22 cellular contexts compared by ENCODE assay signal in the genomic region with DNA sequence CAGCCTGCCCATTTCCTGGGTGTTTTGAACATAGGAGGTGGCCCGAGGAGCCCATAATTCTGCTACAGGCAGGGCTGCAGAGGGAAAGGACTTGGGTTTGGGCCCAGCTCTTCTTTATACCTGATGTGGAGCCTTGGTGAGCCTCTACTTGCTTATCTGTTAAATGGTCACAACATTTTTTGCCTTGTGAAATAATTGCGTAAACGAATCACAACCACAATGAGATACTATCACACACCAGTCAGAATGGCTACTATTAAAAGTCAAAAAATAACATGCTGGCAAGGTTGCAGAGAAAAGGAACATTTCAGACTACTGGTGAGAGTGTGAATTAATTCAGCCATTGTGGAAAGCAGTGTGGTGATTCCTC. TPM values are rescaled to one million over a fixed set of nuclear protein-coding genes. Genes with fewer than 3 reads are reported as not detected.
A peak's percentile ranks its signal among the peaks of the same experiment; 100 is the strongest.
DNase-seq lines count a peak whose midpoint lies in the region; ATAC-seq, FAIRE-seq and TF ChIP-seq lines count a peak whose summit lies in the region.
"Had no signal": no experiment of that assay in that cellular context is flagged by ENCODE, and none has a peak within 500 bp of the region (broad histone marks: within the 10 kb centered on the region; RNA-seq: fewer than 3 reads in every experiment).

No MANE protein-coding gene starts in this region.

- H3K9ac ChIP-seq in K562 (ENCODE audit: insufficient read depth in 1 of 2, low read depth in 2 of 2, low read length in 2 of 2) (no peak overlapping the region), liver (ENCODE audit: low read depth in 1 of 2, low read length in 2 of 2) (no peak overlapping the region)
- H3K9ac ChIP-seq: BLaER1 had no signal

- H3K9me3 ChIP-seq in A549 (no peaks in the 10 kb centered on the region), K562 (replicated peaks; ENCODE audit: control insufficient read depth, insufficient read depth, low read depth, low read length) (no peaks in the 10 kb centered on the region), liver (ENCODE audit: control insufficient read depth in 4 of 4, low read length in 3 of 4) (no peaks in the 10 kb centered on the region), small intestine (ENCODE audit: control insufficient read depth, low read depth) (no peaks in the 10 kb centered on the region)
- H3K9me3 ChIP-seq: BLaER1 had no signal

- H3K4me1 ChIP-seq in A549 (no peaks in the 10 kb centered on the region), K562 (replicated peaks in 1 of 2; ENCODE audit: control insufficient read depth in 2 of 2, insufficient read depth in 2 of 2, low read length in 2 of 2) (no peaks in the 10 kb centered on the region), liver (ENCODE audit: control insufficient read depth in 4 of 4, insufficient read depth in 4 of 4, low read length in 3 of 4) (peaks cover 21 to 79% (median 64%) of the 10 kb centered on the region in 4 donors), small intestine (ENCODE audit: control insufficient read depth in 2 of 2, insufficient read depth in 1 of 2, low read depth in 1 of 2, low read length in 1 of 2) (peaks cover 0 to 14% of the 10 kb centered on the region in 2 donors)
- H3K4me1 ChIP-seq: BLaER1 had no signal

- H3K27ac ChIP-seq in A549, result no peak overlapping the region
- no peak overlapping the region for H3K27ac ChIP-seq in K562 (ENCODE audit: extremely low read depth, low read depth, low read length)
- H3K27ac ChIP-seq in liver (ENCODE audit: low read depth in 1 of 2, low read length in 2 of 2), result peak overlapping the region; percentile 70 to 81
- peak overlapping the region; percentile 64 to 69 for H3K27ac ChIP-seq in small intestine (ENCODE audit: low read depth in 1 of 2, low read length in 1 of 2)
- H3K27ac ChIP-seq: 22Rv1, BLaER1 had no signal

- H3K27me3 ChIP-seq in K562 (ENCODE audit: control insufficient read depth in 2 of 2, insufficient read depth in 2 of 2, low read length in 2 of 2), result peaks cover 11 to 47% of the 10 kb centered on the region in 2 experiments; a peak in 4 of 5 replicates
- H3K27me3 ChIP-seq in liver (ENCODE audit: control insufficient read depth in 4 of 4, insufficient read depth in 4 of 4, low read length in 3 of 4), result no peaks in the 10 kb centered on the region
- no peaks in the 10 kb centered on the region for H3K27me3 ChIP-seq in small intestine (ENCODE audit: control insufficient read depth in 2 of 2, insufficient read depth in 2 of 2, low read length in 2 of 2)
- H3K27me3 ChIP-seq: BLaER1 had no signal

- POLR2A ChIA-PET in A549 (lab: Yijun Ruan, JAX), result no interaction called here
- POLR2A ChIA-PET in K562 (lab: Yijun Ruan, JAX), result no interaction called here

- BruUV-seq in K562 (replicated peaks; lab: Mats Ljungman, UMichigan), result no TSS peak

- no peaks in the 10 kb centered on the region for H3K36me3 ChIP-seq in K562 (ENCODE audit: control insufficient read depth, insufficient read depth, low read length)
- H3K36me3 ChIP-seq in liver (ENCODE audit: control insufficient read depth in 4 of 4, insufficient read depth in 3 of 4, low read depth in 1 of 4, low read length in 3 of 4), result no peaks in the 10 kb centered on the region
- H3K36me3 ChIP-seq in small intestine (ENCODE audit: control insufficient read depth in 2 of 2, insufficient read depth in 2 of 2, low read length in 2 of 2), result no peaks in the 10 kb centered on the region
- H3K36me3 ChIP-seq: BLaER1 had no signal

- H3K36me3 Mint-ChIP-seq in activated naive CD4-positive, alpha-beta T cell treated with anti-CD3 and anti-CD28 coated beads for 36 hours (ENCODE audit: low read depth), result no peaks in the 10 kb centered on the region
- no peaks in the 10 kb centered on the region for H3K36me3 Mint-ChIP-seq in HFFc6 (ENCODE audit: low read depth)
- H3K36me3 Mint-ChIP-seq: CD14-positive monocyte; CD4-positive, alpha-beta memory T cell had no signal

- no peaks in the 10 kb centered on the region for H3K9me1 ChIP-seq in K562 (ENCODE audit: control insufficient read depth, insufficient read depth, low read length)

- WGBS in A549 (ENCODE audit: missing lambda C conversion rate), result 34% methylated on average over 3 of the region's 3 CpGs
- 0% methylated on average over 3 of the region's 3 CpGs for WGBS in K562 (ENCODE audit: insufficient coverage, low coverage, missing lambda C conversion rate)
- 47% methylated on average over 3 of the region's 3 CpGs for WGBS in liver
- 29 to 78% (median 45%) methylated on average over 3 of the region's 3 CpGs for WGBS in small intestine, 3 donors

- no peak overlapping the region for H3K4me2 ChIP-seq in A549
- no peak overlapping the region for H3K4me2 ChIP-seq in K562 (ENCODE audit: insufficient read depth, low read length)
- H3K4me2 ChIP-seq: BLaER1 had no signal

- H2AFZ ChIP-seq in K562 (ENCODE audit: low read depth, low read length), result no peak overlapping the region

- CTCF ChIA-PET in A549 (lab: Yijun Ruan, JAX), result interaction anchor here (0.5 to 2.7 kb wide), 4 partner anchors 10 to 72 kb away, joined by 3 to 19 read pairs (median 6); no protein-coding TSS in a partner anchor
- CTCF ChIA-PET in K562 (lab: Yijun Ruan, JAX; ENCODE audit: low intra/inter-chr PET ratio), result no interaction called here
- CTCF ChIA-PET in activated naive CD4-positive, alpha-beta T cell treated with anti-CD3 and anti-CD28 coated beads for 36 hours (lab: Charles Lee), result interaction anchor here (0.9 kb wide), 1 partner anchor 175 kb away, joined by 3 read pairs; no protein-coding TSS in a partner anchor

- intact Hi-C loops in K562 (cut with micrococcal nuclease), result no loop called here
- intact Hi-C loops in activated naive CD4-positive, alpha-beta T cell treated with anti-CD3 and anti-CD28 coated beads for 36 hours (cut with micrococcal nuclease), result no loop called here

- TF ChIP-seq POLR2A in A549 (IDR thresholded peaks at IDR 0.05; ENCODE audit: low read length) (no peak), K562 (conservative IDR thresholded peaks at IDR 0.05) (no peak)

- no peaks in the 10 kb centered on the region for H3K79me2 ChIP-seq in K562 (ENCODE audit: control insufficient read depth, insufficient read depth, low read length)

- no peak overlapping the region for H3K27ac Mint-ChIP-seq in activated naive CD4-positive, alpha-beta T cell treated with anti-CD3 and anti-CD28 coated beads for 36 hours
- no peak overlapping the region for H3K27ac Mint-ChIP-seq in HFFc6
- H3K27ac Mint-ChIP-seq: CD14-positive monocyte; CD4-positive, alpha-beta memory T cell had no signal

- no peak for TF ChIP-seq RAD21 in A549 (conservative IDR thresholded peaks at IDR 0.05 in 1 of 2, IDR thresholded peaks at IDR 0.05 in 1 of 2)
- TF ChIP-seq RAD21 in K562 (CRISPR knock-in tag; conservative IDR thresholded peaks at IDR 0.05 in 1 of 2, IDR thresholded peaks at IDR 0.05 in 1 of 2), result no peak
- TF ChIP-seq RAD21 in liver (IDR thresholded peaks at IDR 0.05), result no peak

- H3K4me3 ChIP-seq in A549 (no peak overlapping the region), K562 (no peak overlapping the region), liver (ENCODE audit: low read depth in 1 of 3, low read length in 3 of 3) (peak overlapping the region in 1 of 3 donors; percentile 21), small intestine (ENCODE audit: low read depth in 1 of 2, low read length in 2 of 2) (no peak overlapping the region)
- H3K4me3 ChIP-seq: BLaER1, GM12878 had no signal

- no peak for DNase-seq in A549 (ENCODE audit: low read depth in 1 of 2, low spot score in 1 of 2)
- DNase-seq in K562 (ENCODE audit: extremely low read depth in 1 of 4, low spot score in 3 of 4), result no peak
- no peak for DNase-seq in small intestine
- no peak for DNase-seq in activated naive CD4-positive, alpha-beta T cell treated with anti-CD3 and anti-CD28 coated beads for 36 hours
- no peak for DNase-seq in NCI-H2029 (lab: John Stamatoyannopoulos, UW)
- no peak for DNase-seq in HFFc6
- DNase-seq: Calu3; CD4-positive, alpha-beta memory T cell; DND-41; EL; GOT3; H7 had no signal

- H3K4me1 Mint-ChIP-seq in activated naive CD4-positive, alpha-beta T cell treated with anti-CD3 and anti-CD28 coated beads for 36 hours (ENCODE audit: low read depth), result no peaks in the 10 kb centered on the region
- no peaks in the 10 kb centered on the region for H3K4me1 Mint-ChIP-seq in HFFc6 (ENCODE audit: low read depth)
- H3K4me1 Mint-ChIP-seq: CD14-positive monocyte; CD4-positive, alpha-beta memory T cell had no signal

- H3K9me3 Mint-ChIP-seq in activated naive CD4-positive, alpha-beta T cell treated with anti-CD3 and anti-CD28 coated beads for 36 hours, result no peaks in the 10 kb centered on the region
- no peaks in the 10 kb centered on the region for H3K9me3 Mint-ChIP-seq in HFFc6
- H3K9me3 Mint-ChIP-seq: CD4-positive, alpha-beta memory T cell had no signal

- peaks cover 4% of the 10 kb centered on the region for H3K27me3 Mint-ChIP-seq in activated naive CD4-positive, alpha-beta T cell treated with anti-CD3 and anti-CD28 coated beads for 36 hours (ENCODE audit: low read depth)
- peaks cover 14% of the 10 kb centered on the region for H3K27me3 Mint-ChIP-seq in HFFc6 (ENCODE audit: insufficient read depth)

- no peak for TF ChIP-seq CTCF in A549 (IDR thresholded peaks at IDR 0.05)
- TF ChIP-seq CTCF in K562 (IDR thresholded peaks at IDR 0.05 in 2 of 3, conservative IDR thresholded peaks at IDR 0.05 in 1 of 3; ENCODE audit: insufficient read depth in 2 of 3, low read depth in 1 of 3, low read length in 3 of 3), result no peak
- no peak for TF ChIP-seq CTCF in liver (IDR thresholded peaks at IDR 0.05; ENCODE audit: low read depth, low read length, missing input control)
- TF ChIP-seq CTCF in HFFc6 (IDR thresholded peaks at IDR 0.05), result no peak

- no peak overlapping the region for H3K4me3 Mint-ChIP-seq in activated naive CD4-positive, alpha-beta T cell treated with anti-CD3 and anti-CD28 coated beads for 36 hours
- H3K4me3 Mint-ChIP-seq in HFFc6, result no peak overlapping the region
- H3K4me3 Mint-ChIP-seq: CD14-positive monocyte; CD4-positive, alpha-beta memory T cell had no signal

- TF ChIP-seq EP300 in A549 (IDR thresholded peaks at IDR 0.05) (no peak), K562 (IDR thresholded peaks at IDR 0.05; ENCODE audit: low read length) (no peak)

- in situ Hi-C loops in K562 (cut with MboI), result no loop called here

- peak; percentile 65 for FAIRE-seq in A549 (lab: Jason Lieb, UNC)
- no peak for FAIRE-seq in K562 (lab: Jason Lieb, UNC)
- no peak for FAIRE-seq in small intestine (lab: Jason Lieb, UNC)
- FAIRE-seq: GM12878 had no signal

- ATAC-seq in A549, result no peak
- no peak for ATAC-seq in K562
- ATAC-seq: GM12878, HCT116 had no signal

- H4K20me1 ChIP-seq in K562 (replicated peaks; ENCODE audit: control insufficient read depth, insufficient read depth, low read length), result no peaks in the 10 kb centered on the region
- H4K20me1 ChIP-seq: BLaER1 had no signal

RNA-seq across cellular contexts. Expression of a gene that starts 4.1 kb away (rescaled TPM):
- not detected in 2 replicates for polyA plus RNA-seq in A549 (2011; rRNA removed)
- not detected in 2 replicates for polyA plus RNA-seq in A549 (2012; cell fraction: cytosol; rRNA removed)
- polyA plus RNA-seq in A549 (2012; cell fraction: nucleus; rRNA removed), result not detected in 2 replicates
- not detected in 3 replicates for polyA plus RNA-seq in A549 (2017; fragmentation: RNase III; extraction: RNeasy Plus Mini Kit Qiagen cat#74134 plus additional on column Dnase treatment)
- not detected in 2 replicates for polyA minus RNA-seq in A549 (2011; rRNA and poly(A)+ RNA removed)
- not detected in 2 replicates for total RNA-seq in K562 (2011; cell fraction: chromatin; rRNA removed; ENCODE audit: low replicate concordance)
- not detected in 2 replicates for total RNA-seq in K562 (2011; cell fraction: nucleolus; rRNA removed)
- not detected in 2 replicates for total RNA-seq in K562 (2011; cell fraction: nucleoplasm; rRNA removed)
- not detected in 2 replicates for total RNA-seq in K562 (2014; rRNA removed)
- total RNA-seq in K562 (2014; rRNA removed; fragmentation: Illumina TruSeq; extraction: Trizol), result not detected in 2 replicates
- total RNA-seq in K562 (2015; rRNA removed; fragmentation: Illumina TruSeq; extraction: Trizol), result not detected in 2 replicates
- 0.64 and 0.98 TPM in 2 replicates for total RNA-seq in K562 (2021)
- not detected in 2 replicates for polyA plus RNA-seq in K562 (2011; rRNA removed)
- polyA plus RNA-seq in K562 (2011; cell fraction: cytosol; rRNA removed), result not detected in 2 replicates
- polyA plus RNA-seq in K562 (2011; cell fraction: nucleus; rRNA removed), result not detected in 2 replicates
- polyA plus RNA-seq in K562 (2012), result not detected in 2 replicates
- not detected in 2 replicates for polyA plus RNA-seq in K562 (2014; fragmentation: Illumina TruSeq; extraction: Trizol)
- not detected for polyA plus RNA-seq in K562 (2014; fragmentation: Nextera tagmentation; extraction: Ambion mirVana)
- not detected in 2 replicates for polyA plus RNA-seq in K562 (2014; rRNA removed)
- not detected in 2 replicates for polyA minus RNA-seq in K562 (2011; rRNA and poly(A)+ RNA removed)
- polyA minus RNA-seq in K562 (2011; cell fraction: cytosol; rRNA and poly(A)+ RNA removed), result not detected in 2 replicates
- polyA minus RNA-seq in K562 (2011; cell fraction: nucleus; rRNA and poly(A)+ RNA removed), result not detected in 2 replicates
- 1,000 to 10,000 TPM in 1 of 2 donors, 100 to 1,000 TPM in 1; 975 to 1,486 TPM for total RNA-seq in liver
- polyA plus RNA-seq in liver, result 1,000 to 10,000 TPM; 3,125 to 7,337 TPM
- polyA plus RNA-seq in small intestine, result over 10,000 TPM in 2 of 3 donors, 1,000 to 10,000 TPM in 1; 3,082 to 23,034 (median 10,168) TPM
- total RNA-seq in activated naive CD4-positive, alpha-beta T cell treated with anti-CD3 and anti-CD28 coated beads for 36 hours, result not detected
- not detected for total RNA-seq in HFFc6 (2021; fragmentation: NEBNext Ultra II Directional; extraction: Animal tissue kit (Norgen Biotek cat#: 25700))
- total RNA-seq: A673; Calu3; CD4-positive, alpha-beta memory T cell; G401; GM12878; H7; HT-29 had no signal
- polyA plus RNA-seq: AG04450; CD14-positive monocyte; CD4-positive, alpha-beta memory T cell; GM12878 had no signal

RNA-seq across cellular contexts. Expression of a gene that starts 38.2 kb away (rescaled TPM):
- 0.04 and 0.10 TPM in 2 replicates for polyA plus RNA-seq in A549 (2011; rRNA removed)
- not detected in 2 replicates for polyA plus RNA-seq in A549 (2012; cell fraction: cytosol; rRNA removed)
- polyA plus RNA-seq in A549 (2012; cell fraction: nucleus; rRNA removed), result not detected in 2 replicates
- not detected in 3 replicates for polyA plus RNA-seq in A549 (2017; fragmentation: RNase III; extraction: RNeasy Plus Mini Kit Qiagen cat#74134 plus additional on column Dnase treatment)
- 0.05 TPM in 1 of 2 replicates, not detected in the other for polyA minus RNA-seq in A549 (2011; rRNA and poly(A)+ RNA removed)
- not detected in 2 replicates for total RNA-seq in K562 (2011; cell fraction: chromatin; rRNA removed; ENCODE audit: low replicate concordance)
- total RNA-seq in K562 (2011; cell fraction: nucleolus; rRNA removed), result not detected in 2 replicates
- not detected in 2 replicates for total RNA-seq in K562 (2011; cell fraction: nucleoplasm; rRNA removed)
- not detected in 2 replicates for total RNA-seq in K562 (2014; rRNA removed)
- not detected in 2 replicates for total RNA-seq in K562 (2014; rRNA removed; fragmentation: Illumina TruSeq; extraction: Trizol)
- not detected in 2 replicates for total RNA-seq in K562 (2015; rRNA removed; fragmentation: Illumina TruSeq; extraction: Trizol)
- 0.54 TPM in 1 of 2 replicates, not detected in the other for total RNA-seq in K562 (2021)
- not detected in 2 replicates for polyA plus RNA-seq in K562 (2011; rRNA removed)
- not detected in 2 replicates for polyA plus RNA-seq in K562 (2011; cell fraction: cytosol; rRNA removed)
- polyA plus RNA-seq in K562 (2011; cell fraction: nucleus; rRNA removed), result not detected in 2 replicates
- not detected in 2 replicates for polyA plus RNA-seq in K562 (2012)
- not detected in 2 replicates for polyA plus RNA-seq in K562 (2014; fragmentation: Illumina TruSeq; extraction: Trizol)
- polyA plus RNA-seq in K562 (2014; fragmentation: Nextera tagmentation; extraction: Ambion mirVana), result not detected
- polyA plus RNA-seq in K562 (2014; rRNA removed), result not detected in 2 replicates
- polyA minus RNA-seq in K562 (2011; rRNA and poly(A)+ RNA removed), result not detected in 2 replicates
- polyA minus RNA-seq in K562 (2011; cell fraction: cytosol; rRNA and poly(A)+ RNA removed), result not detected in 2 replicates
- polyA minus RNA-seq in K562 (2011; cell fraction: nucleus; rRNA and poly(A)+ RNA removed), result not detected in 2 replicates
- 10 to 100 TPM in 1 of 2 donors, 1 to 10 TPM in 1; 6.9 to 50.9 TPM for total RNA-seq in liver
- 10 to 100 TPM; 15.6 to 18.7 TPM for polyA plus RNA-seq in liver
- 10 to 100 TPM; 17.2 to 40.5 (median 25.7) TPM for polyA plus RNA-seq in small intestine
- total RNA-seq in activated naive CD4-positive, alpha-beta T cell treated with anti-CD3 and anti-CD28 coated beads for 36 hours, result under 1 TPM; 0.10 to 0.21 TPM
- total RNA-seq in HFFc6 (2021; fragmentation: NEBNext Ultra II Directional; extraction: Animal tissue kit (Norgen Biotek cat#: 25700)), result not detected
- total RNA-seq: A673, G401 had no signal
- polyA plus RNA-seq: GM12878 had no signal

Comparison
In these comparisons a context has a peak if more than half of its experiments do, and no peak if none do; other contexts are left out.
1. H3K27ac ChIP-seq: peak in liver (2 of 2) and small intestine (2 of 2); none in A549 (0 of 2) and K562 (single experiment).
2. RNA of a gene that starts 4.1 kb away (total RNA-seq): 975 to 1,486 TPM in liver; 0.64 to 0.98 TPM in K562, not detected in activated naive CD4-positive, alpha-beta T cell treated with anti-CD3 and anti-CD28 coated beads for 36 hours and not detected in HFFc6; every median in the first group is over 100 times any median in the second.
3. RNA of a gene that starts 38.2 kb away (total RNA-seq): 6.9 to 50.9 TPM in liver; 0.10 to 0.21 TPM in activated naive CD4-positive, alpha-beta T cell treated with anti-CD3 and anti-CD28 coated beads for 36 hours, 0.54 TPM in K562 and not detected in HFFc6; every median in the first group is over 4 times any median in the second.